ENCODE assay signal across 1 cellular context in genomic region chr16:11476676-11477075, GRCh38.
TF ChIP-seq lines count a peak whose summit lies in the region.

No MANE protein-coding gene starts in this region.

TF ChIP-seq in H1, 55 proteins besides CTCF, POLR2A, EP300 and RAD21 (continued from another document):
- TF ChIP-seq CREB1 (IDR thresholded peaks at IDR 0.05) (no peak), ATF2 (IDR thresholded peaks at IDR 0.05; ENCODE audit: low read length) (no peak), CHD7 (IDR thresholded peaks at IDR 0.05; ENCODE audit: insufficient replicate concordance, low read length) (no peak), FOSL1 (IDR thresholded peaks at IDR 0.05; ENCODE audit: insufficient read depth, low read depth, low read length) (no peak), GTF2F1 (IDR thresholded peaks at IDR 0.05; ENCODE audit: borderline replicate concordance, low read depth, low read length) (no peak), TBP (IDR thresholded peaks at IDR 0.05; ENCODE audit: low read depth, low read length) (no peak), ZNF274 (IDR thresholded peaks at IDR 0.05; ENCODE audit: borderline replicate concordance, extremely low read depth, low read length) (no peak), SIN3A (conservative IDR thresholded peaks at IDR 0.05 in 1 of 2, IDR thresholded peaks at IDR 0.05 in 1 of 2; ENCODE audit: low read depth in 1 of 2, low read length in 2 of 2) (no peak), SUZ12 (IDR thresholded peaks at IDR 0.05; ENCODE audit: low read length) (no peak), KDM1A (IDR thresholded peaks at IDR 0.05; ENCODE audit: borderline replicate concordance, low read length) (no peak)
TF ChIP-seq in H1: peak in this region for 0.
